In the genomic region with DNA sequence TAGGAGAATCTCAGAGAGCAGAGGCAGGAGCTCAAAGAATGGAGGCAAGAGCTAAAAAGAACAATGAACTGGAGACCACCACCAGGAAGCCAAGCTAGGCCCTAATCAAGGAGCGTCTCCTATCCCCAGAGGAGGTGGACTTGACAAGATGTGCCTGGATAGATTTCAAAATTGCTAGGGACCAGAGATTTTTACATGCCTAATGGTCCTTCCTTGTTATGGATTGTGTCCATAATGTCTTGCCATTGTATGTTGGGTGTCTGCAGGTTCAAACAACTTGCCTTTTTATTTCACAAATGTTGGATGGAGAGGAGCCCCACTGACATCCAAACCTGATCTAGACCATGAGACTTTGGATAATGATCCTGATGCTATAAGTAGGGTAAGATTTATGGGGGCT, we compare ENCODE assay signal across 27 cellular contexts.
"Had no signal": no experiment of that assay in that cellular context is flagged by ENCODE, and none has a peak within 500 bp of the region (broad histone marks: within the 10 kb centered on the region; RNA-seq: fewer than 3 reads in every experiment).

No MANE protein-coding gene starts in this region.

- H3K4me3 ChIP-seq: stomach, suprapubic skin, testis, thoracic aorta, thyroid gland, tibial artery, tibial nerve, transverse colon, upper lobe of left lung, upper lobe of right lung, uterus, vagina had no signal

- DNase-seq: stimulated activated CD4-positive, alpha-beta T cell treated with anti-CD3 and anti-CD28 coated beads, Interleukin-2, amount 100 ng/mL, for 48 hours; stimulated activated CD4-positive, alpha-beta T cell treated with anti-CD3 and anti-CD28 coated beads, Interleukin-4, amount 100 ng/mL, for 1 hour; stimulated activated CD4-positive, alpha-beta T cell treated with anti-CD3 and anti-CD28 coated beads, Interleukin-4, amount 100 ng/mL, for 24 hours; stimulated activated CD4-positive, alpha-beta T cell treated with anti-CD3 and anti-CD28 coated beads, Interleukin-4, amount 100 ng/mL, for 4 hours; stimulated activated CD8-positive, alpha-beta memory T cell treated with anti-CD3 and anti-CD28 coated beads, Interleukin-4, amount 100 ng/mL, for 48 hours; stimulated activated naive B cell treated with anti-CD40 and anti-IgM and Interleukin-4, amounts not matched to agents 10 μg/mL and 1 μg/mL and 100 μg/mL, for 72 hours; stimulated activated naive CD4-positive, alpha-beta T cell; stimulated activated naive CD4-positive, alpha-beta T cell treated with Interleukin-2 at 50 U/mL for 16 hours; stimulated activated naive CD8-positive, alpha-beta T cell treated with anti-CD3 and anti-CD28 coated beads, Interleukin-15, amount 100 ng/mL, for 72 hours; stimulated activated naive CD8-positive, alpha-beta T cell treated with anti-CD3 and anti-CD28 coated beads, Interleukin-15, Interleukin-2, amounts not matched to agents 100 U/mL and 50 U/mL, for 24 hours; stomach; substantia nigra; testis; thyroid gland; tibial artery; transverse colon; trophoblast cell; upper lobe of left lung; upper lobe of right lung; uterus had no signal

- ATAC-seq: stimulated activated effector memory CD8-positive, alpha-beta T cell treated with anti-CD3 and anti-CD28 coated beads, Interleukin-12 subunit alpha, Interleukin-12 subunit beta, amount 100 ng/mL, for 72 hours; stimulated activated memory B cell treated with anti-CD40 and anti-IgM and Interleukin-4, amounts not matched to agents 10 μg/mL and 1 μg/mL and 100 μg/mL, for 72 hours; stimulated activated naive B cell treated with anti-CD40 and anti-IgM and Interleukin-4, amounts not matched to agents 10 μg/mL and 1 μg/mL and 100 μg/mL, for 72 hours; stimulated activated naive CD8-positive, alpha-beta T cell treated with anti-CD3 and anti-CD28 coated beads, Interleukin-15, amount 100 ng/mL, for 72 hours; stimulated activated naive CD8-positive, alpha-beta T cell treated with anti-CD3 and anti-CD28 coated beads, Interleukin-15, Interleukin-2, amounts not matched to agents 100 U/mL and 50 U/mL, for 24 hours; upper lobe of right lung had no signal

- H3K27me3 ChIP-seq: suprapubic skin, testis, thyroid gland, tibial artery, tibial nerve, transverse colon, upper lobe of left lung, upper lobe of right lung, uterus, vagina had no signal

- FAIRE-seq: urothelium cell line had no signal

- H3K4me1 ChIP-seq: stomach, testis, thyroid gland, tibial nerve, transverse colon, upper lobe of left lung, uterus, vagina had no signal

- H3K27ac ChIP-seq: stomach, suprapubic skin, testis, thoracic aorta, thyroid gland, tibial artery, tibial nerve, transverse colon, upper lobe of left lung, upper lobe of right lung, uterus, vagina had no signal

- H3K9me3 ChIP-seq: suprapubic skin, testis, thyroid gland, transverse colon, uterus had no signal

- H3K36me3 ChIP-seq: stomach, suprapubic skin, thoracic aorta, thyroid gland, tibial artery, tibial nerve, transverse colon, upper lobe of left lung, upper lobe of right lung, uterus, vagina had no signal
